10 cellular contexts compared by ENCODE assay signal in genomic region chr3:70982274-70982673, GRCh38.
DNase-seq lines count a peak whose midpoint lies in the region; ATAC-seq, FAIRE-seq and TF ChIP-seq lines count a peak whose summit lies in the region.
"Had no signal": no experiment of that assay in that cellular context is flagged by ENCODE, and none has a peak within 500 bp of the region (broad histone marks: within the 10 kb centered on the region; RNA-seq: fewer than 3 reads in every experiment).

No MANE protein-coding gene starts in this region.

- H2BK5ac ChIP-seq in trophoblast cell (ENCODE audit: low read depth, low read length, poor library complexity) = no peak overlapping the region

- no peaks in the 10 kb centered on the region for H3K27me3 ChIP-seq in BLaER1 treated with 17β-estradiol and CSF1 and Interleukin-3, amounts not matched to agents 10 nM and 100 nM
- H3K27me3 ChIP-seq in RWPE2 (ENCODE audit: insufficient read depth, poor library complexity, severe bottlenecking) (no peaks in the 10 kb centered on the region), endothelial cell of umbilical vein (ENCODE audit: control insufficient read depth in 2 of 2, insufficient read depth in 2 of 2, low read length in 2 of 2) (no peaks in the 10 kb centered on the region), neural progenitor cell (no peaks in the 10 kb centered on the region), trophoblast cell (ENCODE audit: insufficient read depth, low read length) (no peaks in the 10 kb centered on the region)
- H3K27me3 ChIP-seq: neutrophil had no signal

- WGBS in trophoblast cell (ENCODE audit: extremely low coverage, insufficient coverage, insufficient read length) = no CpG with 5 or more reads among the region's 1 CpG

- H4K20me1 ChIP-seq in BLaER1 treated with 17β-estradiol and CSF1 and Interleukin-3, amounts not matched to agents 10 nM and 100 nM = no peaks in the 10 kb centered on the region
- H4K20me1 ChIP-seq in endothelial cell of umbilical vein (replicated peaks; ENCODE audit: control insufficient read depth, extremely low read depth, insufficient read depth, low read length) = no peaks in the 10 kb centered on the region
- H4K20me1 ChIP-seq in neural progenitor cell (ENCODE audit: low read depth) = peaks cover 4% of the 10 kb centered on the region

- no TSS peak for BruUV-seq in endothelial cell of umbilical vein (replicated peaks; lab: Mats Ljungman, UMichigan)

- H2BK120ac ChIP-seq in trophoblast cell (ENCODE audit: insufficient read depth, low read length, poor library complexity) = no peak overlapping the region

- H3K9ac ChIP-seq in BLaER1 treated with 17β-estradiol and CSF1 and Interleukin-3, amounts not matched to agents 10 nM and 100 nM = peak overlapping the region in 5 of 11 experiments; percentile 27 to 78 (median 54); a peak in 6 of 22 replicates
- H3K9ac ChIP-seq in endothelial cell of umbilical vein (replicated peaks; ENCODE audit: extremely low read depth, insufficient read depth, low read length) (peak overlapping the region; percentile 72), neural progenitor cell (no peak overlapping the region), trophoblast cell (ENCODE audit: low read length) (no peak overlapping the region)

- H4K8ac ChIP-seq in trophoblast cell (ENCODE audit: low read depth, low read length) = no peak overlapping the region

- H3K9me3 ChIP-seq in BLaER1 treated with 17β-estradiol and CSF1 and Interleukin-3, amounts not matched to agents 10 nM and 100 nM (replicated peaks in 1 of 11) = peaks cover 0 to 10% (median 0%) of the 10 kb centered on the region in 11 experiments; a peak in 2 of 22 replicates
- H3K9me3 ChIP-seq in RWPE2 (ENCODE audit: severe bottlenecking) (no peaks in the 10 kb centered on the region), endothelial cell of umbilical vein (replicated peaks; ENCODE audit: control insufficient read depth, insufficient read depth, low read length) (no peaks in the 10 kb centered on the region), neural progenitor cell (ENCODE audit: low read depth) (no peaks in the 10 kb centered on the region), trophoblast cell (ENCODE audit: insufficient read depth, low read depth, low read length) (no peaks in the 10 kb centered on the region)
- H3K9me3 ChIP-seq: neutrophil had no signal

- H3K18ac ChIP-seq in trophoblast cell (ENCODE audit: low read length) = no peak overlapping the region

- H3K23ac ChIP-seq in trophoblast cell (ENCODE audit: low read length) = no peak overlapping the region

- H3K36me3 ChIP-seq in BLaER1 treated with 17β-estradiol and CSF1 and Interleukin-3, amounts not matched to agents 10 nM and 100 nM = peaks cover 31 to 64% (median 49%) of the 10 kb centered on the region in 11 experiments
- H3K36me3 ChIP-seq in RWPE2 (ENCODE audit: low read depth) (peaks cover 46% of the 10 kb centered on the region), endothelial cell of umbilical vein (ENCODE audit: control insufficient read depth in 2 of 2, extremely low read depth in 1 of 2, insufficient read depth in 2 of 2, low read length in 2 of 2) (peaks cover 13 to 21% of the 10 kb centered on the region in 2 experiments), neural progenitor cell (no peaks in the 10 kb centered on the region), trophoblast cell (ENCODE audit: control insufficient read depth in 1 of 2, insufficient read depth in 2 of 2, low read length in 2 of 2) (no peaks in the 10 kb centered on the region)

- no peak overlapping the region for H2BK12ac ChIP-seq in trophoblast cell (ENCODE audit: low read length)

- no peaks in the 10 kb centered on the region for H3K9me3 Mint-ChIP-seq in neural progenitor cell

- H3K27me3 Mint-ChIP-seq in neural progenitor cell (ENCODE audit: insufficient read depth, low read depth) = no peaks in the 10 kb centered on the region

- ATAC-seq in RWPE2 (ENCODE audit: low read depth) (no peak), GM19463 (IDR thresholded peaks at IDR 0.05; ENCODE audit: unreplicated experiment) (no peak)

- no peak overlapping the region for H4K91ac ChIP-seq in trophoblast cell (ENCODE audit: low read depth, low read length)

- POLR2A ChIA-PET in endothelial cell of umbilical vein (lab: Charles Lee) = interaction anchor here (0.6 kb wide), 1 partner anchor 18 kb away, joined by 3 read pairs; no protein-coding TSS in a partner anchor

- FAIRE-seq in endothelial cell of umbilical vein (lab: Jason Lieb, UNC) = no peak
- FAIRE-seq: H1 had no signal

- in situ Hi-C loops in GM13977 (cut with MboI; ENCODE audit: low pct_unique_long_range_greater_than_20kb, low sequenced_read_pairs, unreplicated experiment) = no loop called here

- H3K4me1 Mint-ChIP-seq in neural progenitor cell = peaks cover 39% of the 10 kb centered on the region

- no peak overlapping the region for H3K4me3 Mint-ChIP-seq in neural progenitor cell

- H2AFZ ChIP-seq in endothelial cell of umbilical vein (ENCODE audit: low read depth, low read length) (no peak overlapping the region), neural progenitor cell (replicated peaks) (no peak overlapping the region), trophoblast cell (ENCODE audit: insufficient read depth, low read length, poor library complexity) (no peak overlapping the region)

- H3K14ac ChIP-seq in trophoblast cell (ENCODE audit: low read length) = no peak overlapping the region

- H4K12ac ChIP-seq in trophoblast cell (ENCODE audit: low read depth, low read length) = no peak overlapping the region

- CTCF ChIA-PET in endothelial cell of umbilical vein (lab: Charles Lee) = interaction anchor here (0.5 to 4.3 kb wide), 4 partner anchors 12 to 431 kb away, joined by 3 to 19 read pairs (median 5); no protein-coding TSS in a partner anchor

- no peak overlapping the region for H3K4ac ChIP-seq in trophoblast cell (ENCODE audit: low read depth, low read length)

- H3F3A ChIP-seq in neural progenitor cell (ENCODE audit: low read depth) = peaks cover 20% of the 10 kb centered on the region

- H3K79me2 ChIP-seq in endothelial cell of umbilical vein (ENCODE audit: control insufficient read depth, insufficient read depth, low read length) (peaks cover 24% of the 10 kb centered on the region), neural progenitor cell (ENCODE audit: low read depth) (no peaks in the 10 kb centered on the region), trophoblast cell (ENCODE audit: control insufficient read depth, insufficient read depth, low read length, poor library complexity) (no peaks in the 10 kb centered on the region)

- no peak overlapping the region for H3K4me3 ChIP-seq in BLaER1 treated with 17β-estradiol and CSF1 and Interleukin-3, amounts not matched to agents 10 nM and 100 nM
- H3K4me3 ChIP-seq in RWPE2 (ENCODE audit: severe bottlenecking) = no peak overlapping the region
- H3K4me3 ChIP-seq in endothelial cell of umbilical vein (replicated peaks in 1 of 3; ENCODE audit: insufficient read depth in 1 of 3, low read depth in 1 of 3, low read length in 3 of 3) = no peak overlapping the region
- no peak overlapping the region for H3K4me3 ChIP-seq in neural progenitor cell
- no peak overlapping the region for H3K4me3 ChIP-seq in trophoblast cell (ENCODE audit: low read depth, low read length)

- H3K27ac Mint-ChIP-seq in neural progenitor cell = peak overlapping the region; percentile 52

- H3K4me1 ChIP-seq in BLaER1 treated with 17β-estradiol and CSF1 and Interleukin-3, amounts not matched to agents 10 nM and 100 nM = peaks cover 6 to 44% (median 19%) of the 10 kb centered on the region in 10 experiments
- H3K4me1 ChIP-seq in RWPE2 (ENCODE audit: insufficient read depth, poor library complexity, severe bottlenecking) (peaks cover 20% of the 10 kb centered on the region), endothelial cell of umbilical vein (ENCODE audit: control insufficient read depth, extremely low read depth, insufficient read depth, low read length) (peaks cover 46% of the 10 kb centered on the region), neural progenitor cell (peaks cover 45% of the 10 kb centered on the region), trophoblast cell (ENCODE audit: control insufficient read depth in 1 of 2, insufficient read depth in 2 of 2, low read length in 2 of 2) (peaks cover 0 to 4% of the 10 kb centered on the region in 2 experiments)

- H3K4me2 ChIP-seq in BLaER1 treated with 17β-estradiol and CSF1 and Interleukin-3, amounts not matched to agents 10 nM and 100 nM = peak overlapping the region in 9 of 11 experiments; percentile 11 to 76 (median 44); a peak in 13 of 22 replicates
- H3K4me2 ChIP-seq in endothelial cell of umbilical vein (ENCODE audit: insufficient read depth, low read length) (peak overlapping the region; percentile 69), neural progenitor cell (peak overlapping the region; percentile 62), trophoblast cell (ENCODE audit: low read length) (no peak overlapping the region)

- no peaks in the 10 kb centered on the region for H3K9me1 ChIP-seq in endothelial cell of umbilical vein (replicated peaks; ENCODE audit: control insufficient read depth, extremely low read depth, insufficient read depth, low read length)

- peaks cover 2% of the 10 kb centered on the region for H3K79me1 ChIP-seq in trophoblast cell (ENCODE audit: low read length)

- peaks cover 15% of the 10 kb centered on the region for H3K36me3 Mint-ChIP-seq in neural progenitor cell

- intact Hi-C loops in endothelial cell of umbilical vein (cut with micrococcal nuclease) = loop anchor here (1.0 to 2.0 kb wide), 3 partner anchors 75 to 603 kb away; no protein-coding TSS in a partner anchor

- TF ChIP-seq CTCF in RWPE2 (IDR thresholded peaks at IDR 0.05; ENCODE audit: poor library complexity, severe bottlenecking) (no peak), endothelial cell of umbilical vein (IDR thresholded peaks at IDR 0.05; ENCODE audit: extremely low read depth in 1 of 2, insufficient read depth in 1 of 2, low read depth in 1 of 2, low read length in 2 of 2) (no peak), neural progenitor cell (IDR thresholded peaks at IDR 0.05) (no peak), GM13977 (IDR thresholded peaks at IDR 0.05; ENCODE audit: extremely low read depth, insufficient read depth, missing control alignments) (no peak)

- DNase-seq in RWPE2 (ENCODE audit: low spot score) (no peak), endothelial cell of umbilical vein (ENCODE audit: low read depth, low spot score) (no peak), neural progenitor cell (ENCODE audit: low spot score) (no peak), HUDEP-2 (lab: John Stamatoyannopoulos, UW; ENCODE audit: unreplicated experiment in 76 of 76) (no peak), trophoblast cell (no peak), GM13977 (ENCODE audit: low spot score) (no peak)

- no peak for TF ChIP-seq POLR2A in endothelial cell of umbilical vein (IDR thresholded peaks at IDR 0.05; ENCODE audit: low read depth, low read length)

- H2AK5ac ChIP-seq in trophoblast cell (ENCODE audit: low read length) = no peak overlapping the region

- peak overlapping the region in 10 of 11 experiments; percentile 9 to 90 (median 59); a peak in 11 of 22 replicates for H3K27ac ChIP-seq in BLaER1 treated with 17β-estradiol and CSF1 and Interleukin-3, amounts not matched to agents 10 nM and 100 nM
- H3K27ac ChIP-seq in RWPE2 (ENCODE audit: poor library complexity, severe bottlenecking) = peak overlapping the region; percentile 57
- peak overlapping the region; percentile 92 for H3K27ac ChIP-seq in endothelial cell of umbilical vein (ENCODE audit: insufficient read depth, low read depth, low read length)
- peak overlapping the region; percentile 47 for H3K27ac ChIP-seq in neural progenitor cell
- no peak overlapping the region for H3K27ac ChIP-seq in trophoblast cell (ENCODE audit: low read depth, low read length)
- H3K27ac ChIP-seq: neutrophil had no signal

- dilution Hi-C loops in endothelial cell of umbilical vein (cut with MboI; ENCODE audit: extremely low pct_ligation_motif_present, low sequenced_read_pairs) = no loop called here
